ENCODE assay signal across 14 cellular contexts in the genomic region with DNA sequence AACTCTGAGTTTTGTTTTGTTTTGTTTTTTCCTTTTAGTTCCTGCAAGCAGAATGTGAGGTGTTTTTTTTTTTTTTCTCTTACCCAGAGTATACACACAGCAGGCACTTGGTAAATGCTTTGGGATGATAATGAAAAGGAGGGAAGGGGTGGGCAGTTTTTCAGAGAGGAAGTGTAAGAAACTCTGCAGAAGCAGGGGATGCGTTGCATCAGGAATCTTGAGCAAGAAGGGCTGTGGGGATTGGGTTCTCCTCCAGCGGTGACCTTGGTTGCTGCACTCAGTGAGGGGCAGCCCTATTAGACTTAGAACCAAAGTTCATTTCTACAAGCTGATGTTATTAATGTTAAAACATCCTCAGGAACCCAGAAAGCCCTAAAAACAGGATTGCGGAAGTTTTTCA. TPM values are rescaled to one million over a fixed set of nuclear protein-coding genes. Genes with fewer than 3 reads are reported as not detected.
"Had no signal": no experiment of that assay in that cellular context is flagged by ENCODE, and none has a peak within 500 bp of the region (broad histone marks: within the 10 kb centered on the region; RNA-seq: fewer than 3 reads in every experiment).

No MANE protein-coding gene starts in this region.

- H3K27me3 ChIP-seq: esophagus muscularis mucosa, neutrophil had no signal

- H3K9me3 Mint-ChIP-seq: activated CD4-positive, alpha-beta memory T cell treated with anti-CD3 and anti-CD28 coated beads for 36 hours; activated naive CD4-positive, alpha-beta T cell treated with anti-CD3 and anti-CD28 coated beads, Interleukin-2, amount 10 ng/mL, durations not matched to agents 7 days and 5 days; natural killer cell had no signal

- H3K9me3 ChIP-seq: esophagus muscularis mucosa, neutrophil, thoracic aorta had no signal

- ATAC-seq: activated CD4-positive, alpha-beta T cell treated with anti-CD3 and anti-CD28 coated beads for 36 hours; activated CD8-positive, alpha-beta memory T cell treated with anti-CD3 and anti-CD28 coated beads, Interleukin-2, amount 10 ng/mL, durations not matched to agents 7 days and 5 days; natural killer cell had no signal

- H3K27ac ChIP-seq: esophagus muscularis mucosa, neutrophil, thoracic aorta, VCaP had no signal

- H3K36me3 ChIP-seq: esophagus muscularis mucosa, neutrophil, thoracic aorta had no signal

- H3K4me1 Mint-ChIP-seq: activated CD4-positive, alpha-beta T cell treated with anti-CD3 and anti-CD28 coated beads for 36 hours; activated CD8-positive, alpha-beta memory T cell treated with anti-CD3 and anti-CD28 coated beads, Interleukin-2, amount 10 ng/mL, durations not matched to agents 7 days and 5 days; activated naive CD4-positive, alpha-beta T cell treated with anti-CD3 and anti-CD28 coated beads, Interleukin-2, amount 10 ng/mL, durations not matched to agents 7 days and 5 days; natural killer cell had no signal

- FAIRE-seq: colon had no signal

- H3K4me3 ChIP-seq: esophagus muscularis mucosa, thoracic aorta had no signal

- DNase-seq: activated CD4-positive, alpha-beta memory T cell treated with anti-CD3 and anti-CD28 coated beads for 36 hours; activated CD4-positive, alpha-beta T cell treated with anti-CD3 and anti-CD28 coated beads for 36 hours; activated CD8-positive, alpha-beta memory T cell treated with anti-CD3 and anti-CD28 coated beads, Interleukin-2, amount 10 ng/mL, durations not matched to agents 7 days and 5 days; activated naive CD4-positive, alpha-beta T cell treated with anti-CD3 and anti-CD28 coated beads, Interleukin-2, amount 10 ng/mL, durations not matched to agents 7 days and 5 days; activated T-cell treated with anti-CD3 and anti-CD28 coated beads, Interleukin-2, amount 50 U/mL, for 1 hour; hippocampal formation; mesendoderm; natural killer cell; stimulated activated CD4-positive, alpha-beta T cell treated with anti-CD3 and anti-CD28 coated beads, Interleukin-1b, Interleukin-23, amount 100 ng/mL, for 48 hours had no signal

- H3K4me3 Mint-ChIP-seq: activated CD4-positive, alpha-beta memory T cell treated with anti-CD3 and anti-CD28 coated beads for 36 hours; activated CD4-positive, alpha-beta T cell treated with anti-CD3 and anti-CD28 coated beads for 36 hours; activated CD8-positive, alpha-beta memory T cell treated with anti-CD3 and anti-CD28 coated beads, Interleukin-2, amount 10 ng/mL, durations not matched to agents 7 days and 5 days; activated naive CD4-positive, alpha-beta T cell treated with anti-CD3 and anti-CD28 coated beads, Interleukin-2, amount 10 ng/mL, durations not matched to agents 7 days and 5 days; natural killer cell had no signal

- H3K27ac Mint-ChIP-seq: activated CD4-positive, alpha-beta memory T cell treated with anti-CD3 and anti-CD28 coated beads for 36 hours; activated CD4-positive, alpha-beta T cell treated with anti-CD3 and anti-CD28 coated beads for 36 hours; activated CD8-positive, alpha-beta memory T cell treated with anti-CD3 and anti-CD28 coated beads, Interleukin-2, amount 10 ng/mL, durations not matched to agents 7 days and 5 days; activated naive CD4-positive, alpha-beta T cell treated with anti-CD3 and anti-CD28 coated beads, Interleukin-2, amount 10 ng/mL, durations not matched to agents 7 days and 5 days; natural killer cell had no signal

- H3K36me3 Mint-ChIP-seq: activated CD4-positive, alpha-beta memory T cell treated with anti-CD3 and anti-CD28 coated beads for 36 hours; activated CD8-positive, alpha-beta memory T cell treated with anti-CD3 and anti-CD28 coated beads, Interleukin-2, amount 10 ng/mL, durations not matched to agents 7 days and 5 days; activated naive CD4-positive, alpha-beta T cell treated with anti-CD3 and anti-CD28 coated beads, Interleukin-2, amount 10 ng/mL, durations not matched to agents 7 days and 5 days; natural killer cell had no signal

- H3K4me1 ChIP-seq: esophagus muscularis mucosa had no signal

RNA-seq across cellular contexts. Expression of a gene that starts 32.2 kb away (rescaled TPM):
- total RNA-seq: activated CD4-positive, alpha-beta memory T cell treated with anti-CD3 and anti-CD28 coated beads for 36 hours had no signal
